ENCODE assay signal across 1 cellular context in genomic region chr11:12706531-12707499, GRCh38.
TF ChIP-seq lines count a peak whose summit lies in the region.

No MANE protein-coding gene starts in this region.

TF ChIP-seq in K562, 482 proteins besides CTCF, POLR2A, EP300 and RAD21 (continued from another document and continues in another):
- no peak for TF ChIP-seq ZBTB11 (CRISPR knock-in tag; IDR thresholded peaks at IDR 0.05)
- no peak for TF ChIP-seq THAP7 (CRISPR knock-in tag; IDR thresholded peaks at IDR 0.05)
- 0 out of 2 replicates have a peak, but pooled peaks have one; percentile 23 for TF ChIP-seq ARID3A (IDR thresholded peaks at IDR 0.05; ENCODE audit: borderline replicate concordance, low read depth, low read length)
- TF ChIP-seq ZMIZ1 (IDR thresholded peaks at IDR 0.05; ENCODE audit: low read depth in 2 of 2, low read length in 2 of 2): no peak
- peak; percentile 59; the same call in 1 of the 2 replicates for TF ChIP-seq ZNF263 (CRISPR knock-in tag; IDR thresholded peaks at IDR 0.05; ENCODE audit: borderline replicate concordance)
- no peak for TF ChIP-seq ATF1 (CRISPR knock-in tag; IDR thresholded peaks at IDR 0.05)
- TF ChIP-seq ATF1 (tag; IDR thresholded peaks at IDR 0.05): 0 out of 2 replicates have a peak, but pooled peaks have one; percentile 9
- TF ChIP-seq SMARCA4 (IDR thresholded peaks at IDR 0.05): peak; percentile 66; the same call in 1 of the 2 replicates
- peak; percentile 70 to 75; a peak in 3 of 4 replicates for TF ChIP-seq FOXK2 (conservative IDR thresholded peaks at IDR 0.05 in 1 of 2, IDR thresholded peaks at IDR 0.05 in 1 of 2; ENCODE audit: low read depth in 2 of 2)
- TF ChIP-seq IRF2 (CRISPR knock-in tag; IDR thresholded peaks at IDR 0.05): no peak
- TF ChIP-seq SETDB1 (IDR thresholded peaks at IDR 0.05; ENCODE audit: low read length): no peak
- no peak for TF ChIP-seq BRF1 (IDR thresholded peaks at IDR 0.05; ENCODE audit: borderline replicate concordance, extremely low read depth, insufficient read length)
- TF ChIP-seq JUN (IDR thresholded peaks at IDR 0.05; ENCODE audit: borderline replicate concordance, low read depth, low read length): peak; percentile 38; the same call in 1 of the 2 replicates
- no peak for TF ChIP-seq JUN (CRISPR knock-in tag; IDR thresholded peaks at IDR 0.05; ENCODE audit: borderline replicate concordance)
- TF ChIP-seq TEAD1 (CRISPR knock-in tag; IDR thresholded peaks at IDR 0.05): no peak
- TF ChIP-seq CBFA2T3 (IDR thresholded peaks at IDR 0.05): peak; percentile 38; the same call in 1 of the 2 replicates
- TF ChIP-seq FOXA1 (IDR thresholded peaks at IDR 0.05; ENCODE audit: borderline replicate concordance): peak; percentile 65; the same call in 1 of the 2 replicates
- peak; percentile 46; the same call in 1 of the 2 replicates for TF ChIP-seq NFIX (CRISPR knock-in tag; IDR thresholded peaks at IDR 0.05; ENCODE audit: low read depth)
- TF ChIP-seq CHD4 (IDR thresholded peaks at IDR 0.05; ENCODE audit: insufficient read depth, insufficient replicate concordance, low read depth, low read length, poor library complexity, severe bottlenecking): no peak
- TF ChIP-seq FOXA3 (CRISPR knock-in tag; conservative IDR thresholded peaks at IDR 0.05 in 1 of 2, IDR thresholded peaks at IDR 0.05 in 1 of 2): peak; percentile 97 to 98
- TF ChIP-seq ZBTB49 (CRISPR knock-in tag; IDR thresholded peaks at IDR 0.05; ENCODE audit: borderline replicate concordance): no peak
- 0 out of 4 replicates have a peak, but pooled peaks of 1 of the 2 experiments have one; percentile 39 for TF ChIP-seq TBL1XR1 (IDR thresholded peaks at IDR 0.05; ENCODE audit: low read length in 2 of 2)
- peak; percentile 83 for TF ChIP-seq MEIS2 (IDR thresholded peaks at IDR 0.05; ENCODE audit: partially characterized antibody)
- TF ChIP-seq CEBPB (tag; IDR thresholded peaks at IDR 0.05): no peak
- TF ChIP-seq ZNF165 (CRISPR knock-in tag; IDR thresholded peaks at IDR 0.05; ENCODE audit: borderline replicate concordance): no peak
- no peak for TF ChIP-seq TRIM25 (IDR thresholded peaks at IDR 0.05; ENCODE audit: borderline replicate concordance)
- no peak for TF ChIP-seq SNRNP70 (optimal IDR thresholded peaks at IDR 0.05; ENCODE audit: low read depth, low read length)
- TF ChIP-seq NFE2L1 (tag; IDR thresholded peaks at IDR 0.05; ENCODE audit: borderline replicate concordance, low read depth): no peak
- TF ChIP-seq EHMT2 (IDR thresholded peaks at IDR 0.05): 0 out of 2 replicates have a peak, but pooled peaks have one; percentile 10
- no peak for TF ChIP-seq DNMT1 (IDR thresholded peaks at IDR 0.05)
- TF ChIP-seq RNF2 (IDR thresholded peaks at IDR 0.05): no peak
- peak; percentile 78 for TF ChIP-seq PKNOX1 (IDR thresholded peaks at IDR 0.05)
- peak; percentile 61; the same call in 1 of the 2 replicates for TF ChIP-seq ZNF384 (IDR thresholded peaks at IDR 0.05; ENCODE audit: low read depth, low read length)
- peak; percentile 69; the same call in 1 of the 2 replicates for TF ChIP-seq SOX6 (IDR thresholded peaks at IDR 0.05)
- peak; percentile 67 for TF ChIP-seq BHLHE40 (IDR thresholded peaks at IDR 0.05; ENCODE audit: low read length)
- no peak for TF ChIP-seq GTF2A2 (tag; IDR thresholded peaks at IDR 0.05)
- no peak for TF ChIP-seq USF2 (CRISPR knock-in tag; IDR thresholded peaks at IDR 0.05)
- TF ChIP-seq STAT5A (IDR thresholded peaks at IDR 0.05; ENCODE audit: borderline replicate concordance, low read length): no peak
- no peak for TF ChIP-seq SMARCA5 (IDR thresholded peaks at IDR 0.05)
- no peak for TF ChIP-seq MLX (CRISPR knock-in tag; conservative IDR thresholded peaks at IDR 0.05)
- peak in 1 of 2 experiments; percentile 42; a peak in 1 of 4 replicates for TF ChIP-seq MNT (conservative IDR thresholded peaks at IDR 0.05)
- no peak for TF ChIP-seq PHTF2 (CRISPR knock-in tag; IDR thresholded peaks at IDR 0.05)
- TF ChIP-seq KAT8 (IDR thresholded peaks at IDR 0.05; ENCODE audit: low read depth): peak; percentile 71; the same call in 1 of the 2 replicates
- no peak for TF ChIP-seq SPI1 (IDR thresholded peaks at IDR 0.05; ENCODE audit: borderline replicate concordance, low read depth, low read length)
- no peak for TF ChIP-seq MAX (CRISPR knock-in tag; IDR thresholded peaks at IDR 0.05)
